21 cellular contexts compared by ENCODE assay signal in the genomic region with DNA sequence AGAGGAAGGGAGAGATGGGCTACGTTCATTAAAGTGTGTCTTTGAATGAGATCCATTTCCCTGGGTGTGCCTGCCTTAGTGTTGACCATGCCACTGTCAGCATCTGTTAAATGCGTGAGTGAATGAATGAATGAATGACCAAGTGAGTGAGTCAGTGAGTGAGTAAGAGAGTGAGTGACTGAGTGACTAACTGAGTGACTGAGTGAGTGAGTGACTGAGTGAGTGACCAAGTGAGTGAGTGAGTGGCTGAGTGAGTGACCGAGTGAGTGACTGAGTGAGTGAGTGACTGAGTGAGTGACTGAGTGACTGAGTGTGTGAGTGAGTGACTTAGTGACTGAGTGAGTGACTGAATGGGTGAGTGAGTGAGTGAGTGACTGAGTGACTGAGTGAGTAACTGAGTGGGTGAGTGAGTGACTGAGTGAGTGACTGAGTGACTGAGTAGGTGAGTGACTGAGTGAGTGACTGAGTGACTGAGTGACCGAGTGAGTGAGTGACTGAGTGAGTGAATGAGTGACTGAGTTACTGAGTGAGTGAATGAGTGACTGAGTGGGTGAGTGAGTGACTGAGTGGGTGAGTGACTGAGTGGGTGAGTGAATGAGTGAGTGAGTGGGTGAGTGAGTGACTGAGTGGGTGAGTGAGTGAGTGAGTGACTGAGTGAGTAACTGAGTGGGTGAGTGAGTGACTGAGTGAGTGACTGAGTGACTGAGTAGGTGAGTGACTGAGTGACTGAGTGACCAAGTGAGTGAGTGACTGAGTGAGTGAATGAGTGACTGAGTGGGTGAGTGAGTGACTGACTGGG. TPM values are rescaled to one million over a fixed set of nuclear protein-coding genes. Genes with fewer than 3 reads are reported as not detected.
DNase-seq lines count a peak whose midpoint lies in the region; ATAC-seq, FAIRE-seq and TF ChIP-seq lines count a peak whose summit lies in the region.
"Had no signal": no experiment of that assay in that cellular context is flagged by ENCODE, and none has a peak within 500 bp of the region (broad histone marks: within the 10 kb centered on the region; RNA-seq: fewer than 3 reads in every experiment).

No MANE protein-coding gene starts in this region.

- CTCF ChIA-PET in CD8-positive, alpha-beta T cell (lab: Charles Lee), result no interaction called here
- CTCF ChIA-PET in naive thymus-derived CD4-positive, alpha-beta T cell (lab: Charles Lee), result no interaction called here

- H3K4me3 Mint-ChIP-seq in CD8-positive, alpha-beta T cell, result peak overlapping the region; percentile 33
- peak overlapping the region; percentile 43 for H3K4me3 Mint-ChIP-seq in activated naive CD8-positive, alpha-beta T cell
- H3K4me3 Mint-ChIP-seq in naive thymus-derived CD4-positive, alpha-beta T cell, result peak overlapping the region; percentile 39 to 74 (median 57)
- H3K4me3 Mint-ChIP-seq in HFFc6, result no peak overlapping the region

- POLR2A ChIA-PET in CD8-positive, alpha-beta T cell (lab: Charles Lee), result no interaction called here
- POLR2A ChIA-PET in naive thymus-derived CD4-positive, alpha-beta T cell (lab: Charles Lee), result no interaction called here

- H3K4me1 ChIP-seq in CD8-positive, alpha-beta T cell (ENCODE audit: insufficient read depth, low read length), result peaks cover 75% of the 10 kb centered on the region
- H3K4me1 ChIP-seq in naive thymus-derived CD4-positive, alpha-beta T cell (ENCODE audit: control insufficient read depth in 2 of 2, insufficient read depth in 2 of 2, low read length in 2 of 2), result peaks cover 0 to 66% of the 10 kb centered on the region in 2 donors
- peaks cover 12% of the 10 kb centered on the region for H3K4me1 ChIP-seq in right cardiac atrium (ENCODE audit: control insufficient read depth, insufficient read depth, low read length)
- H3K4me1 ChIP-seq: Caco-2 had no signal

- no peak for TF ChIP-seq CTCF in CD8-positive, alpha-beta T cell (IDR thresholded peaks at IDR 0.05)
- no peak for TF ChIP-seq CTCF in HFFc6 (IDR thresholded peaks at IDR 0.05)

- H3K4me1 Mint-ChIP-seq in CD8-positive, alpha-beta T cell (ENCODE audit: low read depth), result peaks cover 82% of the 10 kb centered on the region
- peaks cover 80% of the 10 kb centered on the region for H3K4me1 Mint-ChIP-seq in activated naive CD8-positive, alpha-beta T cell (ENCODE audit: low read depth)
- peaks cover 41 to 97% (median 92%) of the 10 kb centered on the region in 7 donors for H3K4me1 Mint-ChIP-seq in naive thymus-derived CD4-positive, alpha-beta T cell
- H3K4me1 Mint-ChIP-seq in HFFc6 (ENCODE audit: low read depth), result no peaks in the 10 kb centered on the region

- H3K9me3 Mint-ChIP-seq in CD8-positive, alpha-beta T cell, result no peaks in the 10 kb centered on the region
- H3K9me3 Mint-ChIP-seq in activated naive CD8-positive, alpha-beta T cell (ENCODE audit: low read depth), result peaks cover 20% of the 10 kb centered on the region
- peaks cover 0 to 17% (median 0%) of the 10 kb centered on the region in 11 donors for H3K9me3 Mint-ChIP-seq in naive thymus-derived CD4-positive, alpha-beta T cell
- H3K9me3 Mint-ChIP-seq in HFFc6, result peaks cover 34% of the 10 kb centered on the region

- intact Hi-C loops in CD8-positive, alpha-beta T cell (cut with DNase I, micrococcal nuclease), result no loop called here
- intact Hi-C loops in naive thymus-derived CD4-positive, alpha-beta T cell (cut with micrococcal nuclease), result no loop called here
- intact Hi-C loops in right cardiac atrium (cut with DNase I), result no loop called here

- TF ChIP-seq POLR2A in GM12892 (IDR thresholded peaks at IDR 0.05; ENCODE audit: low read depth, low read length), result no peak

- peaks cover 19% of the 10 kb centered on the region for H3K36me3 Mint-ChIP-seq in CD8-positive, alpha-beta T cell
- H3K36me3 Mint-ChIP-seq in activated naive CD8-positive, alpha-beta T cell, result peaks cover 24% of the 10 kb centered on the region
- peaks cover 4 to 51% (median 39%) of the 10 kb centered on the region in 5 donors for H3K36me3 Mint-ChIP-seq in naive thymus-derived CD4-positive, alpha-beta T cell
- H3K36me3 Mint-ChIP-seq in HFFc6 (ENCODE audit: low read depth), result peaks cover 17% of the 10 kb centered on the region

- DNase-seq in CD8-positive, alpha-beta T cell, result no peak
- DNase-seq in GM12892 (ENCODE audit: insufficient read length), result no peak
- DNase-seq in naive thymus-derived CD4-positive, alpha-beta T cell, result no peak
- DNase-seq in right cardiac atrium, result no peak
- DNase-seq in HFFc6, result no peak
- DNase-seq in NCI-H1092 (lab: John Stamatoyannopoulos, UW), result no peak
- DNase-seq: activated T-cell treated with anti-CD3 and anti-CD28 coated beads, Interleukin-2, amount 50 U/mL, for 1 hour; aorta; Caco-2; effector CD8-positive, alpha-beta T cell; glutamatergic neuron; left ventricle myocardium inferior; NCI-H187 treated with DMSO at 0.1 percent for 48 hours; NCI-H345; retina; RPMI8226; thyroid gland had no signal

- no peaks in the 10 kb centered on the region for H3K9me3 ChIP-seq in CD8-positive, alpha-beta T cell (ENCODE audit: low read length)
- H3K9me3 ChIP-seq in naive thymus-derived CD4-positive, alpha-beta T cell (ENCODE audit: control insufficient read depth in 2 of 3, low read length in 3 of 3), result no peaks in the 10 kb centered on the region
- H3K9me3 ChIP-seq in right cardiac atrium (ENCODE audit: control insufficient read depth, low read length), result no peaks in the 10 kb centered on the region
- H3K9me3 ChIP-seq: Caco-2, left ventricle myocardium inferior, neutrophil, thyroid gland had no signal

- no peaks in the 10 kb centered on the region for H3K36me3 ChIP-seq in CD8-positive, alpha-beta T cell (ENCODE audit: insufficient read depth, low read length)
- peaks cover 0 to 19% (median 0%) of the 10 kb centered on the region in 3 experiments for H3K36me3 ChIP-seq in naive thymus-derived CD4-positive, alpha-beta T cell (ENCODE audit: control insufficient read depth in 2 of 3, insufficient read depth in 3 of 3, low read length in 3 of 3)
- H3K36me3 ChIP-seq: left ventricle myocardium inferior, neutrophil, thyroid gland had no signal

- H3K27ac Mint-ChIP-seq in CD8-positive, alpha-beta T cell, result peak overlapping the region; percentile 92
- H3K27ac Mint-ChIP-seq in activated naive CD8-positive, alpha-beta T cell, result peak overlapping the region; percentile 93
- peak overlapping the region; percentile 49 to 98 (median 84) for H3K27ac Mint-ChIP-seq in naive thymus-derived CD4-positive, alpha-beta T cell
- H3K27ac Mint-ChIP-seq in HFFc6, result no peak overlapping the region

- peak; percentile 9 for FAIRE-seq in GM12892 (lab: Jason Lieb, UNC)
- FAIRE-seq: TTC549 had no signal

- H3K27me3 Mint-ChIP-seq in CD8-positive, alpha-beta T cell (ENCODE audit: low read depth), result no peaks in the 10 kb centered on the region
- H3K27me3 Mint-ChIP-seq in activated naive CD8-positive, alpha-beta T cell, result no peaks in the 10 kb centered on the region
- H3K27me3 Mint-ChIP-seq in naive thymus-derived CD4-positive, alpha-beta T cell, result no peaks in the 10 kb centered on the region
- H3K27me3 Mint-ChIP-seq in HFFc6 (ENCODE audit: insufficient read depth), result peaks cover 21% of the 10 kb centered on the region

- no peak overlapping the region for H3K4me3 ChIP-seq in CD8-positive, alpha-beta T cell (ENCODE audit: low read depth, low read length)
- H3K4me3 ChIP-seq in naive thymus-derived CD4-positive, alpha-beta T cell (ENCODE audit: low read length), result no peak overlapping the region
- no peak overlapping the region for H3K4me3 ChIP-seq in right cardiac atrium (ENCODE audit: low read length)
- H3K4me3 ChIP-seq: left ventricle myocardium inferior, thyroid gland had no signal

- no peaks in the 10 kb centered on the region for H3K27me3 ChIP-seq in CD8-positive, alpha-beta T cell (ENCODE audit: insufficient read depth, low read length)
- H3K27me3 ChIP-seq in naive thymus-derived CD4-positive, alpha-beta T cell (ENCODE audit: control insufficient read depth in 2 of 2, insufficient read depth in 2 of 2, low read length in 2 of 2), result no peaks in the 10 kb centered on the region
- H3K27me3 ChIP-seq in right cardiac atrium (ENCODE audit: control insufficient read depth, insufficient read depth), result no peaks in the 10 kb centered on the region
- H3K27me3 ChIP-seq: thyroid gland had no signal

- no peak for ATAC-seq in CD8-positive, alpha-beta T cell
- no peak for ATAC-seq in naive thymus-derived CD4-positive, alpha-beta T cell
- no peak for ATAC-seq in right cardiac atrium

- WGBS in right cardiac atrium, result 84% methylated on average over 4 of the region's 4 CpGs

- peak overlapping the region; percentile 1 for H3K27ac ChIP-seq in CD8-positive, alpha-beta T cell (ENCODE audit: low read depth, low read length)
- peak overlapping the region; percentile 62 for H3K27ac ChIP-seq in naive thymus-derived CD4-positive, alpha-beta T cell (ENCODE audit: low read depth, low read length)
- no peak overlapping the region for H3K27ac ChIP-seq in right cardiac atrium (ENCODE audit: low read length)
- H3K27ac ChIP-seq: KMS-11, left ventricle myocardium inferior, neutrophil, thyroid gland had no signal

RNA-seq across cellular contexts. Expression of gene MAL, which starts 11.2 kb away (rescaled TPM):
- 10 to 100 TPM; 49.8 to 56.0 TPM for total RNA-seq in CD8-positive, alpha-beta T cell
- polyA plus RNA-seq in GM12892 (2012; ENCODE audit: missing spikeins), result 9.1 TPM
- 100 to 1,000 TPM; 124 to 575 (median 159) TPM for total RNA-seq in naive thymus-derived CD4-positive, alpha-beta T cell
- polyA plus RNA-seq in naive thymus-derived CD4-positive, alpha-beta T cell, result 100 to 1,000 TPM; 355 to 408 TPM
- total RNA-seq in right cardiac atrium, result 10 to 100 TPM in 1 of 4 donors, 1 to 10 TPM in 3; 4.5 to 15.5 (median 9.2) TPM
- 14.6 TPM for polyA plus RNA-seq in right cardiac atrium
- not detected for total RNA-seq in HFFc6 (2021; fragmentation: NEBNext Ultra II Directional; extraction: Animal tissue kit (Norgen Biotek cat#: 25700))
- total RNA-seq: Caco-2 had no signal

Comparison
In these comparisons a context has a peak if more than half of its experiments do, and no peak if none do; other contexts are left out.
1. RNA of gene MAL, which starts 11.2 kb away (total RNA-seq): 124 to 575 TPM in naive thymus-derived CD4-positive, alpha-beta T cell, 49.8 to 56.0 TPM in CD8-positive, alpha-beta T cell and 4.5 to 15.5 TPM in right cardiac atrium; not detected in HFFc6; every median in the first group is over 4 times any median in the second.